20 cellular contexts compared by ENCODE assay signal in the genomic region with DNA sequence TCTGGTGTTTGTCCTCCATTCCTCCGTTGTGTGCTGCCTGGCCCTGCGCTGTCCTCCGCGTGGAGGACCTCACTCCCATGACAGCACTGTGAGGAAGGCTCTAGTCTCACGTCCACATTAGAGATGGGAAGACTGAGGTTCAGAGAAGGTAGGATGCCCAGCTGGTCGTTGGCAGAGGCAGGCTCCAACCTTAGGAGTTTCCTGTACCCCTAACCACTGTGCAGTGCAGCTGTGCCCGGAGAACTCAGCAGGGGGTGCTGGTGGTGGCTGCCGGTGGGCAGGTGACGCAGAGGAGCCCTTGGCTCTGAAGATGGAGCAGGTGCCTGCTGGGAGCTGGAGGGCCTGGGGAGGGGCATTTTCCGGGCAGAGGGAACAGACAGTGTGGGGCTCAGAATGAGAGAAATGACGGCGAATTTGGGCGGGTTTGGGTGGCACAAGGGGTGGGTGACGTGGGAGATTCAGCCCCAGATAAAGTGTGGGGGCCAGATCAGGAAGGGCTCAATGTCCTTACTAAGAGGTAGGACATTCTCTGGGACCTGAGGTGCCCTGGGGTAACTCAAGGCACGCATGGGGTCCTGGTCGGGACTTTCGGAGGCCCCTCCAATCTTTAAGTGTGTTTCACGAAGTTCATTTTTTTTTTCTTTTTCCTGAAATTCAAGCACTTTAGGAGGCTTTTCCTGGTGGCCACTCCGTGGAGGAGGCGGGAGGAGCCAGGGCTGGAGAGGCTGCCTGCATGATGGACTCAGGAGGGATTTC.
A peak's percentile ranks its signal among the peaks of the same experiment; 100 is the strongest.
DNase-seq lines count a peak whose midpoint lies in the region; FAIRE-seq and TF ChIP-seq lines count a peak whose summit lies in the region.
"Had no signal": no experiment of that assay in that cellular context is flagged by ENCODE, and none has a peak within 500 bp of the region (broad histone marks: within the 10 kb centered on the region; RNA-seq: fewer than 3 reads in every experiment).

No MANE protein-coding gene starts in this region.

- peaks cover 41% of the 10 kb centered on the region for H3K27me3 ChIP-seq in left ventricle myocardium inferior (ENCODE audit: low read depth)
- H3K27me3 ChIP-seq: SJSA1 had no signal

- H3K9me3 ChIP-seq in left ventricle myocardium inferior (replicated peaks) = no peaks in the 10 kb centered on the region
- H3K9me3 ChIP-seq: SJSA1 had no signal

- H3K36me3 ChIP-seq in left ventricle myocardium inferior = no peaks in the 10 kb centered on the region
- H3K36me3 ChIP-seq: SJSA1 had no signal

- no peak for FAIRE-seq in HTR-8/SVneo (lab: Jason Lieb, UNC)
- FAIRE-seq: GM19239, H1 had no signal

- intact Hi-C loops in cardiac septum (cut with DNase I) (no loop called here), left ventricle myocardium inferior (cut with micrococcal nuclease) (no loop called here)

- H3K27ac ChIP-seq in left ventricle myocardium inferior (replicated peaks) = no peak overlapping the region
- H3K27ac ChIP-seq: SJSA1 had no signal

- H3K4me3 ChIP-seq in left ventricle myocardium inferior = no peak overlapping the region
- H3K4me3 ChIP-seq: SJSA1 had no signal

- no peaks in the 10 kb centered on the region for H3K4me1 ChIP-seq in left ventricle myocardium inferior
- H3K4me1 ChIP-seq: SJSA1 had no signal

- no peak for TF ChIP-seq CTCF in left ventricle myocardium inferior (IDR thresholded peaks at IDR 0.05; ENCODE audit: borderline replicate concordance)

- DNase-seq in cardiac septum (ENCODE audit: low spot score) = peak; percentile 50
- DNase-seq in left ventricle myocardium inferior = no peak
- peak; percentile 66 to 67 for DNase-seq in SHP77 (lab: John Stamatoyannopoulos, UW)
- DNase-seq in mesenteric fat pad (ENCODE audit: low spot score) = peak; percentile 76
- no peak for DNase-seq in HTR-8/SVneo (ENCODE audit: insufficient read length, low spot score)
- no peak for DNase-seq in HPDE6-E6E7 (ENCODE audit: extremely low spot score)
- no peak for DNase-seq in NCI-H2107 treated with DMSO at 0.1 percent for 48 hours (lab: John Stamatoyannopoulos, UW; ENCODE audit: unreplicated experiment)
- DNase-seq: C1 segment of cervical spinal cord, DMS 273 treated with DMSO at 0.1 percent for 48 hours, HFFc6, IMR-90, Kasumi-1, MM.1S, NCI-H1105, NCI-H187, NCI-H774, RPMI8226 had no signal

Comparison
In these comparisons a context has a peak if more than half of its experiments do, and no peak if none do; other contexts are left out.
1. DNase-seq: peak in cardiac septum (single experiment), SHP77 (2 of 2) and mesenteric fat pad (single experiment); none in left ventricle myocardium inferior (single experiment), HTR-8/SVneo (single experiment), HPDE6-E6E7 (single experiment) and NCI-H2107 treated with DMSO at 0.1 percent for 48 hours (single experiment).